In genomic region chr9:81138173-81138572, GRCh38 we compare ENCODE assay signal across 14 cellular contexts.
DNase-seq lines count a peak whose midpoint lies in the region; ATAC-seq and TF ChIP-seq lines count a peak whose summit lies in the region.
"Had no signal": no experiment of that assay in that cellular context is flagged by ENCODE, and none has a peak within 500 bp of the region (broad histone marks: within the 10 kb centered on the region; RNA-seq: fewer than 3 reads in every experiment).

No MANE protein-coding gene starts in this region.

- 78 to 83% methylated on average over 1 to 2 of the region's 2 CpGs for WGBS in endodermal cell (ENCODE audit: insufficient coverage in 1 of 2, insufficient read length in 1 of 2), 2 experiments

- peaks cover 16% of the 10 kb centered on the region for H3K4me1 ChIP-seq in endodermal cell (ENCODE audit: control insufficient read depth, insufficient read depth, low read length)
- H3K4me1 ChIP-seq: Caco-2, HAP-1 had no signal

- no peaks in the 10 kb centered on the region for H3K27me3 Mint-ChIP-seq in endodermal cell (ENCODE audit: insufficient read depth)

- ATAC-seq in HG03442 (IDR thresholded peaks at IDR 0.05; ENCODE audit: unreplicated experiment) = no peak
- ATAC-seq: CD8-positive, alpha-beta T cell had no signal

- no peak overlapping the region for H3K27ac ChIP-seq in endodermal cell (ENCODE audit: low read depth, low read length)
- H3K27ac ChIP-seq: HL-60 had no signal

- H3K9me3 ChIP-seq in endodermal cell (ENCODE audit: control insufficient read depth, low read length) = no peaks in the 10 kb centered on the region
- H3K9me3 ChIP-seq: Caco-2, HAP-1 had no signal

- no peaks in the 10 kb centered on the region for H3K36me3 ChIP-seq in endodermal cell (ENCODE audit: control insufficient read depth, insufficient read depth, low read length)
- H3K36me3 ChIP-seq: HAP-1 had no signal

- no peak overlapping the region for H3K4me3 Mint-ChIP-seq in endodermal cell
- H3K4me3 Mint-ChIP-seq: CD14-positive monocyte; CD8-positive, alpha-beta T cell had no signal

- no peak overlapping the region for H3K27ac Mint-ChIP-seq in endodermal cell
- H3K27ac Mint-ChIP-seq: CD14-positive monocyte; CD8-positive, alpha-beta T cell had no signal

- TF ChIP-seq CTCF in endodermal cell (conservative IDR thresholded peaks at IDR 0.05) = no peak
- no peak for TF ChIP-seq CTCF in retinal pigment epithelial cell (conservative IDR thresholded peaks at IDR 0.05; ENCODE audit: low read depth, low read length)

- H3K4me3 ChIP-seq in endodermal cell (ENCODE audit: low read length) (peak overlapping the region; percentile 58), retinal pigment epithelial cell (ENCODE audit: low read length) (no peak overlapping the region)
- H3K4me3 ChIP-seq: HAP-1 had no signal

- peaks cover 28% of the 10 kb centered on the region for H3K4me1 Mint-ChIP-seq in endodermal cell
- H3K4me1 Mint-ChIP-seq: CD14-positive monocyte had no signal

- no peaks in the 10 kb centered on the region for H3K27me3 ChIP-seq in endodermal cell (ENCODE audit: control insufficient read depth, insufficient read depth, low read length, poor library complexity, severe bottlenecking)

- H3K36me3 Mint-ChIP-seq in endodermal cell (ENCODE audit: low read depth) = no peaks in the 10 kb centered on the region
- H3K36me3 Mint-ChIP-seq: CD14-positive monocyte; CD8-positive, alpha-beta T cell had no signal

- DNase-seq in NCI-H1417 (lab: John Stamatoyannopoulos, UW) (peak in 2 of 3 experiments; percentile 17 to 79), NCI-H2227 (lab: John Stamatoyannopoulos, UW; ENCODE audit: unreplicated experiment) (peak; percentile 8), endodermal cell (no peak), retinal pigment epithelial cell (ENCODE audit: low read depth) (peak; percentile 34), NCI-H345 treated with DMSO at 0.1 percent for 48 hours (lab: John Stamatoyannopoulos, UW; ENCODE audit: unreplicated experiment) (no peak), NCI-H345 (lab: John Stamatoyannopoulos, UW) (no peak)
- DNase-seq: Caco-2; CD8-positive, alpha-beta T cell; DND-41; GDM1 had no signal

- H3K9me3 Mint-ChIP-seq in endodermal cell = no peaks in the 10 kb centered on the region
- H3K9me3 Mint-ChIP-seq: CD8-positive, alpha-beta T cell had no signal

- H3K9ac ChIP-seq in endodermal cell (ENCODE audit: extremely low read depth, low read length, poor library complexity, severe bottlenecking) = no peak overlapping the region

Comparison
In these comparisons a context has a peak if more than half of its experiments do, and no peak if none do; other contexts are left out.
1. DNase-seq: peak in NCI-H1417 (2 of 3), NCI-H2227 (single experiment) and retinal pigment epithelial cell (single experiment); none in endodermal cell (single experiment), NCI-H345 treated with DMSO at 0.1 percent for 48 hours (single experiment) and NCI-H345 (single experiment).